8 cellular contexts compared by ENCODE assay signal in the genomic region with DNA sequence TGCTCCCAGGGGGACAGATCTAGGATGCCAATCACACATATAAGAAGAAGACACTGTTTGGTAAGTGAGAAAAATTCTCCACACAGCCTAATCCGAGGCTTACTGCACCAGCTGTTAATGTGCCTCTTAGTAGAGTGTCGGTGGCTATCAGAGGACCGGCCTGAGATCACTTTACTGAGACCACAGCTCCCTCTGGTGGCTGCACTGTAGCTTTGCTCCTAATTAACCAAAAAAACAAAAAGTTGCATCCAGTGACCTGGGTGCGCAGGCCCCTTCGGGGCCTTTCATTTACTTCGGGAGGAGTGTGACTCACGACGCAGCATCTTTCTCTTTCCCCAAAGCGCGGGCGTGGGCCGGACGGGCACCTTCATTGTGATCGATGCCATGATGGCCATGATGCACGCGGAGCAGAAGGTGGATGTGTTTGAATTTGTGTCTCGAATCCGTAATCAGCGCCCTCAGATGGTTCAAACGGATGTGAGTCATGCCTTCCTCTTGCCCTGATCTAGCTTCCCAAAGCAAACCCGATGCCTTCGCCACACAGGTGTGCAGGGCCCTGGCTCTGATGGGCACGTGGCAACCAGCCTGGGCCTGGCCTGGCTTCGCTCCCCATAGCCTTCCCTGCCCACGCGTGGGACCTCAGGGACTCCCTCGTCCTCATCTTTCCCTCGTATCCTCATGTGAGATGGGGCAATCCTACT. TPM values are rescaled to one million over a fixed set of nuclear protein-coding genes. Genes with fewer than 3 reads are reported as not detected.
DNase-seq lines count a peak whose midpoint lies in the region; ATAC-seq and TF ChIP-seq lines count a peak whose summit lies in the region.

No MANE protein-coding gene starts in this region.

- H3K4me3 ChIP-seq in cardiac fibroblast (replicated peaks in 1 of 2; ENCODE audit: low read depth in 2 of 2, low read length in 2 of 2) = no peak overlapping the region

- H3K4me1 Mint-ChIP-seq in activated B cell treated with CpG ODN at 0.5 μM for 24 hours = peaks cover 34% of the 10 kb centered on the region

- H3K27me3 Mint-ChIP-seq in activated B cell treated with CpG ODN at 0.5 μM for 24 hours = no peaks in the 10 kb centered on the region

- TF ChIP-seq CTCF in activated B cell treated with CpG ODN at 0.5 μM for 24 hours (IDR thresholded peaks at IDR 0.05) (no peak), cardiac fibroblast (IDR thresholded peaks at IDR 0.05; ENCODE audit: low read depth, low read length) (peak; percentile 67)

- H3K9me3 Mint-ChIP-seq in activated B cell treated with CpG ODN at 0.5 μM for 24 hours = no peaks in the 10 kb centered on the region

- CTCF ChIA-PET in activated B cell treated with CpG ODN at 0.5 μM for 24 hours (lab: Charles Lee) = interaction anchor here (0.6 to 6.0 kb wide), 28 partner anchors 8 to 1034 kb away, joined by 3 to 196 read pairs (median 6); partner anchors contain the start of gene PTPRE

- intact Hi-C loops in activated B cell treated with CpG ODN at 0.5 μM for 24 hours (cut with micrococcal nuclease) = loop anchor here (1.0 kb wide), 4 partner anchors 22 to 163 kb away; no protein-coding TSS in a partner anchor

- peaks cover 84% of the 10 kb centered on the region for H3K36me3 Mint-ChIP-seq in activated B cell treated with CpG ODN at 0.5 μM for 24 hours (ENCODE audit: low read depth)

- peak; percentile 46 for ATAC-seq in HG02943 (IDR thresholded peaks at IDR 0.05; ENCODE audit: low read depth, unreplicated experiment)
- peak; percentile 13 for ATAC-seq in activated B cell treated with CpG ODN at 0.5 μM for 24 hours (ENCODE audit: low read depth)

- peak; percentile 26 for DNase-seq in DMS79 treated with DMSO at 0.1 percent for 48 hours (lab: John Stamatoyannopoulos, UW)
- no peak for DNase-seq in DMS79 (lab: John Stamatoyannopoulos, UW)
- DNase-seq in NCI-H2196 (lab: John Stamatoyannopoulos, UW; ENCODE audit: unreplicated experiment) = peak; percentile 44
- DNase-seq in activated B cell treated with CpG ODN at 0.5 μM for 24 hours = peak; percentile 67
- DNase-seq in cardiac fibroblast (ENCODE audit: low read depth in 2 of 2) = peak; percentile 82 to 89
- peak; percentile 41 for DNase-seq in kidney glomerular epithelial cell (lab: John Stamatoyannopoulos, UW)
- peak; percentile 70 for DNase-seq in stimulated activated CD4-positive, alpha-beta T cell treated with anti-CD3 and anti-CD28 coated beads, Interleukin-2, amount 100 ng/mL, for 4 hours (ENCODE audit: low read depth)

- POLR2A ChIA-PET in activated B cell treated with CpG ODN at 0.5 μM for 24 hours (lab: Charles Lee) = interaction anchor here (0.9 to 1.8 kb wide), 3 partner anchors 22 to 84 kb away, joined by 3 to 17 read pairs (median 16); no protein-coding TSS in a partner anchor

- no peak overlapping the region for H3K27ac Mint-ChIP-seq in activated B cell treated with CpG ODN at 0.5 μM for 24 hours

- H3K4me3 Mint-ChIP-seq in activated B cell treated with CpG ODN at 0.5 μM for 24 hours = no peak overlapping the region

RNA-seq across cellular contexts. Expression of gene MKI67, which starts 56.7 kb away (rescaled TPM):
- 2.2 and 3.5 TPM in 2 replicates for total RNA-seq in activated B cell treated with CpG ODN at 0.5 μM for 24 hours
